28 cellular contexts compared by ENCODE assay signal in genomic region chr6:134802426-134803058, GRCh38.
A peak's percentile ranks its signal among the peaks of the same experiment; 100 is the strongest.
DNase-seq lines count a peak whose midpoint lies in the region; ATAC-seq, FAIRE-seq and TF ChIP-seq lines count a peak whose summit lies in the region.
"Had no signal": no experiment of that assay in that cellular context is flagged by ENCODE, and none has a peak within 500 bp of the region (broad histone marks: within the 10 kb centered on the region; RNA-seq: fewer than 3 reads in every experiment).

No MANE protein-coding gene starts in this region.

- dilution Hi-C loops in keratinocyte (cut with MboI; ENCODE audit: extremely low pct_ligation_motif_present, low sequenced_read_pairs) = no loop called here

- H3K9me1 ChIP-seq in keratinocyte (ENCODE audit: control insufficient read depth, extremely low read depth, insufficient read depth, low read length) = no peaks in the 10 kb centered on the region

- intact Hi-C loops in aorta (cut with DNase I) = no loop called here

- H3K79me2 ChIP-seq in SK-N-SH (ENCODE audit: insufficient read depth) (no peaks in the 10 kb centered on the region), keratinocyte (ENCODE audit: control insufficient read depth, insufficient read depth, low read length) (no peaks in the 10 kb centered on the region)

- ATAC-seq in SK-N-SH treated with all-trans-retinoic acid at 6 μM for 48 hours = no peak; the same call in 2 of the 3 replicates
- no peak for ATAC-seq in GM18870 (IDR thresholded peaks at IDR 0.05; ENCODE audit: unreplicated experiment)
- ATAC-seq in aorta (ENCODE audit: low FRiP score) = no peak
- ATAC-seq: psoas muscle had no signal

- H3K4me2 ChIP-seq in SK-N-SH (no peak overlapping the region), keratinocyte (ENCODE audit: control insufficient read depth, extremely low read depth, insufficient read depth, low read depth, low read length) (no peak overlapping the region)
- H3K4me2 ChIP-seq: neural progenitor cell had no signal

- no peaks in the 10 kb centered on the region for H3F3A ChIP-seq in SK-N-SH (replicated peaks; ENCODE audit: insufficient read depth)

- H3K9ac ChIP-seq in SK-N-SH = no peak overlapping the region
- no peak overlapping the region for H3K9ac ChIP-seq in keratinocyte (ENCODE audit: control insufficient read depth, extremely low read depth, insufficient read depth, low read length)
- H3K9ac ChIP-seq: neural progenitor cell had no signal

- TF ChIP-seq EP300 in SK-N-SH (IDR thresholded peaks at IDR 0.05; ENCODE audit: borderline replicate concordance in 1 of 2, low read depth in 1 of 2, low read length in 1 of 2) = no peak

- no peak for TF ChIP-seq RAD21 in SK-N-SH (IDR thresholded peaks at IDR 0.05; ENCODE audit: low read length)

- POLR2A ChIA-PET in SK-N-SH (lab: Yijun Ruan, JAX) = no interaction called here

- H2AFZ ChIP-seq in SK-N-SH (ENCODE audit: low read depth) (peak overlapping the region; percentile 55; the same call in 1 of the 2 replicates), keratinocyte (ENCODE audit: control insufficient read depth, low read length) (no peak overlapping the region)
- H2AFZ ChIP-seq: neural progenitor cell had no signal

- FAIRE-seq in keratinocyte (lab: Jason Lieb, UNC) = peak; percentile 61
- FAIRE-seq: small intestine had no signal

- H3K27ac ChIP-seq in SK-N-SH (ENCODE audit: low read depth in 2 of 2, low read length in 1 of 2) = no peak overlapping the region
- H3K27ac ChIP-seq in keratinocyte (ENCODE audit: control insufficient read depth, insufficient read depth, low read length) = no peak overlapping the region
- H3K27ac ChIP-seq in aorta (ENCODE audit: low read depth in 1 of 2, low read length in 2 of 2) = no peak overlapping the region
- H3K27ac ChIP-seq: 22Rv1, neural progenitor cell, psoas muscle, RWPE1, upper lobe of left lung had no signal

- H3K27me3 ChIP-seq in SK-N-SH (ENCODE audit: insufficient read depth) (no peaks in the 10 kb centered on the region), keratinocyte (ENCODE audit: control insufficient read depth, extremely low read depth, insufficient read depth, low read length) (no peaks in the 10 kb centered on the region), aorta (ENCODE audit: control insufficient read depth in 1 of 2, insufficient read depth in 2 of 2, low read length in 1 of 2) (no peaks in the 10 kb centered on the region)
- H3K27me3 ChIP-seq: BE2C, neural progenitor cell, upper lobe of left lung had no signal

- no peak for DNase-seq in SK-N-SH
- peak; percentile 72 for DNase-seq in amniotic epithelial cell (ENCODE audit: low read depth)
- DNase-seq in keratinocyte (ENCODE audit: low read depth, low spot score) = no peak
- no peak for DNase-seq in NCI-H345 (lab: John Stamatoyannopoulos, UW)
- DNase-seq in aorta = no peak
- no peak for DNase-seq in RKO (ENCODE audit: low spot score)
- DNase-seq: activated CD4-positive, alpha-beta T cell treated with anti-CD3 and anti-CD28 coated beads for 1 hour; activated CD8-positive, alpha-beta memory T cell treated with anti-CD3 and anti-CD28 coated beads for 24 hours; activated naive CD4-positive, alpha-beta T cell treated with anti-CD3 and anti-CD28 coated beads, Interleukin-2, amount 10 ng/mL, durations not matched to agents 7 days and 5 days; activated T-cell treated with anti-CD3 and anti-CD28 coated beads, Interleukin-2, amount 50 U/mL, for 48 hours; anterior cingulate cortex; BE2C; effector CD4-positive, alpha-beta T cell; glutamatergic neuron; GOT3; Kasumi-1; NCI-H1092 treated with DMSO at 0.1 percent for 48 hours; NCI-H2029 treated with DMSO at 0.1 percent for 48 hours; NCI-H510A; psoas muscle; small intestine; stimulated activated CD4-positive, alpha-beta T cell treated with anti-CD3 and anti-CD28 coated beads, Interleukin-4, amount 100 ng/mL, for 4 hours had no signal

- H4K20me1 ChIP-seq in SK-N-SH (ENCODE audit: insufficient read depth) (no peaks in the 10 kb centered on the region), keratinocyte (ENCODE audit: control insufficient read depth, extremely low read depth, insufficient read depth, low read length) (no peaks in the 10 kb centered on the region)

- CTCF ChIA-PET in SK-N-SH (lab: Yijun Ruan, JAX) = interaction anchor here (0.7 kb wide), 1 partner anchor 749 kb away, joined by 4 read pairs; no protein-coding TSS in a partner anchor

- 70% methylated on average over 3 of the region's 5 CpGs for WGBS in SK-N-SH (ENCODE audit: low lambda C conversion rate)
- WGBS in aorta, 2 donors = 77% methylated on average over 5 of the region's 5 CpGs

- TF ChIP-seq CTCF in SK-N-SH (IDR thresholded peaks at IDR 0.05) (no peak), keratinocyte (optimal IDR thresholded peaks at IDR 0.05 in 1 of 3, IDR thresholded peaks at IDR 0.05 in 1 of 3, conservative IDR thresholded peaks at IDR 0.05 in 1 of 3; ENCODE audit: extremely low read depth in 1 of 3, insufficient read depth in 2 of 3, low read length in 3 of 3) (no peak)

- H3K4me3 ChIP-seq in SK-N-SH (ENCODE audit: low read depth in 2 of 2, low read length in 1 of 2) (no peak overlapping the region), keratinocyte (ENCODE audit: control insufficient read depth in 2 of 3, extremely low read depth in 1 of 3, insufficient read depth in 2 of 3, low read depth in 1 of 3, low read length in 3 of 3) (no peak overlapping the region), aorta (ENCODE audit: low read length in 2 of 2) (no peak overlapping the region)
- H3K4me3 ChIP-seq: neural progenitor cell, psoas muscle, upper lobe of left lung had no signal

- H3K9me3 ChIP-seq in SK-N-SH (no peaks in the 10 kb centered on the region), keratinocyte (ENCODE audit: control insufficient read depth, low read depth, low read length) (no peaks in the 10 kb centered on the region), aorta (ENCODE audit: control insufficient read depth, low read length) (no peaks in the 10 kb centered on the region)
- H3K9me3 ChIP-seq: BE2C, psoas muscle, upper lobe of left lung had no signal

- H3K36me3 ChIP-seq in SK-N-SH (replicated peaks in 1 of 2; ENCODE audit: control insufficient read depth in 1 of 2, insufficient read depth in 2 of 2, low read length in 1 of 2) = no peaks in the 10 kb centered on the region
- H3K36me3 ChIP-seq in keratinocyte (ENCODE audit: control insufficient read depth in 2 of 2, extremely low read depth in 1 of 2, insufficient read depth in 2 of 2, low read length in 2 of 2) = no peaks in the 10 kb centered on the region
- H3K36me3 ChIP-seq in aorta (ENCODE audit: control insufficient read depth in 1 of 2, insufficient read depth in 2 of 2, low read length in 1 of 2) = no peaks in the 10 kb centered on the region
- H3K36me3 ChIP-seq: BE2C, neural progenitor cell, upper lobe of left lung had no signal

- no peaks in the 10 kb centered on the region for H3K9me2 ChIP-seq in SK-N-SH

- H3K4me1 ChIP-seq in SK-N-SH (ENCODE audit: control insufficient read depth in 1 of 2, insufficient read depth in 2 of 2, low read depth in 1 of 2, low read length in 1 of 2) (peaks cover 0 to 14% of the 10 kb centered on the region in 2 experiments; a peak in 2 of 4 replicates), keratinocyte (ENCODE audit: control insufficient read depth, extremely low read depth, insufficient read depth, low read length) (no peaks in the 10 kb centered on the region), aorta (ENCODE audit: control insufficient read depth in 1 of 2, insufficient read depth in 2 of 2, low read length in 2 of 2) (peaks cover 0 to under 1% of the 10 kb centered on the region in 2 donors)
- H3K4me1 ChIP-seq: neural progenitor cell, upper lobe of left lung had no signal

TF ChIP-seq in SK-N-SH, 30 proteins besides CTCF, POLR2A, EP300 and RAD21:
- TF ChIP-seq TCF12 (IDR thresholded peaks at IDR 0.05) (no peak), SIN3A (IDR thresholded peaks at IDR 0.05; ENCODE audit: borderline replicate concordance, low read depth, low read length) (no peak)
TF ChIP-seq in SK-N-SH: peak in this region for 0.

TF ChIP-seq in SK-N-SH treated with all-trans-retinoic acid at 6 μM for 48 hours, 23 proteins besides CTCF, POLR2A, EP300 and RAD21 (continues in another document):
- TF ChIP-seq RARB (CRISPR knock-in tag; IDR thresholded peaks at IDR 0.05) (no peak), ARNTL (CRISPR knock-in tag; IDR thresholded peaks at IDR 0.05; ENCODE audit: borderline replicate concordance, low read depth) (no peak), SNAI2 (CRISPR knock-in tag; IDR thresholded peaks at IDR 0.05) (no peak), ZNF565 (CRISPR knock-in tag; conservative IDR thresholded peaks at IDR 0.05; ENCODE audit: low read depth) (no peak), ISL1 (CRISPR knock-in tag; IDR thresholded peaks at IDR 0.05) (no peak), PATZ1 (CRISPR knock-in tag; IDR thresholded peaks at IDR 0.05; ENCODE audit: borderline replicate concordance) (no peak), CSRNP3 (CRISPR knock-in tag; IDR thresholded peaks at IDR 0.05) (no peak), ZFP30 (CRISPR knock-in tag; IDR thresholded peaks at IDR 0.05) (no peak), ZC3H10 (CRISPR knock-in tag; IDR thresholded peaks at IDR 0.05) (no peak), CSDC2 (CRISPR knock-in tag; IDR thresholded peaks at IDR 0.05) (no peak)
